Comparison of ENCODE assay signal across 8 cellular contexts in genomic region chr17:79010304-79010646, GRCh38. TPM values are rescaled to one million over a fixed set of nuclear protein-coding genes. Genes with fewer than 3 reads are reported as not detected.
A peak's percentile ranks its signal among the peaks of the same experiment; 100 is the strongest.
DNase-seq lines count a peak whose midpoint lies in the region; ATAC-seq and TF ChIP-seq lines count a peak whose summit lies in the region.

No MANE protein-coding gene starts in this region.

- peak overlapping the region; percentile 98 for H3K27ac ChIP-seq in C4-2B
- H3K27ac ChIP-seq in PC-3 (ENCODE audit: low read length), result peak overlapping the region; percentile 72

- peaks cover 8% of the 10 kb centered on the region for H3F3A ChIP-seq in PC-3 (ENCODE audit: low read length, unreplicated experiment)

- H3K79me2 ChIP-seq in PC-3 (ENCODE audit: low read length), result peaks cover 48% of the 10 kb centered on the region

- peaks cover 30% of the 10 kb centered on the region for H3K9me3 ChIP-seq in PC-3 (ENCODE audit: low read length)
- peaks cover 6% of the 10 kb centered on the region for H3K9me3 ChIP-seq in neuron (ENCODE audit: low read length)

- H3K36me3 ChIP-seq in PC-3 (ENCODE audit: low read depth, low read length) (peaks cover 7% of the 10 kb centered on the region), neuron (ENCODE audit: insufficient read depth, low read length) (peaks cover 6% of the 10 kb centered on the region)

- no TSS peak for BruUV-seq in PC-3 (replicated peaks; lab: Mats Ljungman, UMichigan)

- peak overlapping the region; percentile 95; the same call in 1 of the 2 replicates for H3K4me3 ChIP-seq in PC-3 (ENCODE audit: low read length)
- peak overlapping the region; percentile 56 for H3K4me3 ChIP-seq in epithelial cell of esophagus (ENCODE audit: low read length)
- H3K4me3 ChIP-seq in neuron (ENCODE audit: low read length), result peak overlapping the region; percentile 91

- ATAC-seq in PC-3, result no peak
- no peak for ATAC-seq in HG03520 (IDR thresholded peaks at IDR 0.05; ENCODE audit: unreplicated experiment)
- ATAC-seq in GM18498 (IDR thresholded peaks at IDR 0.05; ENCODE audit: unreplicated experiment), result no peak

- H3K4me2 ChIP-seq in PC-3 (ENCODE audit: low read length), result peak overlapping the region; percentile 99

- CTCF ChIA-PET in PC-3 (lab: Charles Lee), result no interaction called here

- H3K9ac ChIP-seq in PC-3 (ENCODE audit: low read length), result peak overlapping the region; percentile 93

- POLR2A ChIA-PET in PC-3 (lab: Charles Lee; ENCODE audit: unreplicated experiment), result interaction anchor here (0.8 kb wide), 1 partner anchor 14 kb away, joined by 4 read pairs; no protein-coding TSS in a partner anchor

- TF ChIP-seq CTCF in C4-2B (conservative IDR thresholded peaks at IDR 0.05) (no peak), PC-3 (conservative IDR thresholded peaks at IDR 0.05; ENCODE audit: low read depth, low read length) (no peak), epithelial cell of esophagus (IDR thresholded peaks at IDR 0.05; ENCODE audit: insufficient read depth, low read depth, low read length, missing control alignments) (no peak)

- peaks cover 63% of the 10 kb centered on the region for H3K4me1 ChIP-seq in PC-3 (ENCODE audit: insufficient read depth, low read length)
- peaks cover 27% of the 10 kb centered on the region for H3K4me1 ChIP-seq in neuron (ENCODE audit: insufficient read depth, low read length)

- intact Hi-C loops in PC-3 (cut with micrococcal nuclease), result no loop called here

- peaks cover 18% of the 10 kb centered on the region for H4K20me1 ChIP-seq in PC-3 (ENCODE audit: low read length)

- H3K27me3 ChIP-seq in PC-3 (ENCODE audit: low read length), result no peaks in the 10 kb centered on the region
- H3K27me3 ChIP-seq in neuron (ENCODE audit: insufficient read depth, low read length), result no peaks in the 10 kb centered on the region

- H2AFZ ChIP-seq in PC-3 (ENCODE audit: low read length), result peak overlapping the region; percentile 94
- peak overlapping the region; percentile 96 for H2AFZ ChIP-seq in neuron (ENCODE audit: low read depth, low read length)

- DNase-seq in PC-3 (no peak), epithelial cell of esophagus (ENCODE audit: low read depth) (no peak), OCI-M1 (lab: John Stamatoyannopoulos, UW) (no peak), superior temporal gyrus (ENCODE audit: extremely low spot score) (no peak)

- H3K9me2 ChIP-seq in PC-3 (replicated peaks; ENCODE audit: low read length), result no peaks in the 10 kb centered on the region

RNA-seq across cellular contexts. Expression of gene CANT1, which starts 0.7 kb away (rescaled TPM):
- total RNA-seq in PC-3 (2014; rRNA removed), result 191 and 220 TPM in 2 replicates

RNA-seq across cellular contexts. Expression of gene C1QTNF1, which starts 13.7 kb away (rescaled TPM):
- total RNA-seq in PC-3 (2014; rRNA removed), result 18.6 and 21.0 TPM in 2 replicates

RNA-seq across cellular contexts. Expression of gene LGALS3BP, which starts 30.6 kb away (rescaled TPM):
- 72.4 and 121 TPM in 2 replicates for total RNA-seq in PC-3 (2014; rRNA removed)
